ENCODE assay signal across 20 cellular contexts in the genomic region with DNA sequence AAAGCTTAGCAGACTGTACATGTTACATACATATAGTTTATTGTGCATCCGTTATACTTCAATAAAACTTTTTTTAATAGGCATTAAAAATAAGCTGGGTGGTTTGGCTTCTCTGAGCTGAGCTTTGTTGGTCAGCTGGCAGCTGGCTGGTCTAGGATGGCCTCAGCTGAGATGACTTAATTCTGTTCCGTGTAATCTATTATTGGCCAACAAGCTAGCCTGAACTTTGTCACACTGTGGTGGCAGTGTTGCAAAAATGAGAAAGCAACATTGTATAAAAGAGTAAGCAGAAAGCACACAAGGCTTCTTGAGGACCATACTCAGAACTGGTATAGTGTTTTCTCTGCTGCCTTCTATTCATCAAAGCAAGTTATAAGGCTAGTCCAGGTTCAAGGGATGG. TPM values are rescaled to one million over a fixed set of nuclear protein-coding genes. Genes with fewer than 3 reads are reported as not detected.
DNase-seq lines count a peak whose midpoint lies in the region; ATAC-seq and TF ChIP-seq lines count a peak whose summit lies in the region.
"Had no signal": no experiment of that assay in that cellular context is flagged by ENCODE, and none has a peak within 500 bp of the region (broad histone marks: within the 10 kb centered on the region; RNA-seq: fewer than 3 reads in every experiment).

No MANE protein-coding gene starts in this region.

- DNase-seq in GM23248 (peak; percentile 13), NOMO-1 treated with DMSO at 0.1 percent for 48 hours (lab: John Stamatoyannopoulos, UW; ENCODE audit: unreplicated experiment) (peak; percentile 46), left lobe of liver (ENCODE audit: low spot score) (peak; percentile 59), endodermal cell (no peak), GF-D8 (lab: John Stamatoyannopoulos, UW) (no peak)
- DNase-seq: H7, KG1, NCI-H1694, NCI-H2081 treated with DMSO at 0.1 percent for 48 hours, NCI-H446 treated with DMSO at 0.1 percent for 48 hours, NCI-H526 treated with DMSO at 0.1 percent for 48 hours, SJCRH30 had no signal

- no peak overlapping the region for H3K27ac ChIP-seq in GM23248
- peak overlapping the region; percentile 18 for H3K27ac ChIP-seq in neutrophil
- H3K27ac ChIP-seq in endodermal cell (ENCODE audit: low read depth, low read length) = no peak overlapping the region
- H3K27ac ChIP-seq: A549, HL-60, SJCRH30 had no signal

- H3F3A ChIP-seq in GM23248 (ENCODE audit: insufficient read depth) = no peaks in the 10 kb centered on the region

- H4K20me1 ChIP-seq in GM23248 (ENCODE audit: insufficient read depth) = no peaks in the 10 kb centered on the region

- ATAC-seq in left lobe of liver (peak; percentile 100), HG02571 (IDR thresholded peaks at IDR 0.05; ENCODE audit: unreplicated experiment) (no peak), GM21723 (IDR thresholded peaks at IDR 0.05; ENCODE audit: unreplicated experiment) (no peak)
- ATAC-seq: A549, Panc1 had no signal

- no peaks in the 10 kb centered on the region for H3K36me3 Mint-ChIP-seq in endodermal cell (ENCODE audit: low read depth)
- H3K36me3 Mint-ChIP-seq: CD14-positive monocyte had no signal

- no peaks in the 10 kb centered on the region for H3K27me3 ChIP-seq in GM23248 (replicated peaks; ENCODE audit: insufficient read depth)
- H3K27me3 ChIP-seq in neutrophil = no peaks in the 10 kb centered on the region
- H3K27me3 ChIP-seq in endodermal cell (ENCODE audit: control insufficient read depth, insufficient read depth, low read length, poor library complexity, severe bottlenecking) = no peaks in the 10 kb centered on the region
- H3K27me3 ChIP-seq: SJCRH30 had no signal

- H3K79me2 ChIP-seq in GM23248 (ENCODE audit: insufficient read depth) = no peaks in the 10 kb centered on the region

- H3K9me2 ChIP-seq in GM23248 (ENCODE audit: insufficient read depth) = no peaks in the 10 kb centered on the region

- in situ Hi-C loops in GM23248 (cut with MboI) = no loop called here

- H2AFZ ChIP-seq in GM23248 = no peak overlapping the region

- H3K4me1 Mint-ChIP-seq in endodermal cell = no peaks in the 10 kb centered on the region

- H3K36me3 ChIP-seq in GM23248 (ENCODE audit: low read depth) (no peaks in the 10 kb centered on the region), neutrophil (no peaks in the 10 kb centered on the region), endodermal cell (ENCODE audit: control insufficient read depth, insufficient read depth, low read length) (no peaks in the 10 kb centered on the region)
- H3K36me3 ChIP-seq: SJCRH30 had no signal

- peaks cover 17% of the 10 kb centered on the region for H3K9me3 Mint-ChIP-seq in endodermal cell

- H3K9ac ChIP-seq in GM23248 (no peak overlapping the region), endodermal cell (ENCODE audit: extremely low read depth, low read length, poor library complexity, severe bottlenecking) (no peak overlapping the region)

- no peaks in the 10 kb centered on the region for H3K27me3 Mint-ChIP-seq in endodermal cell (ENCODE audit: insufficient read depth)

- H3K4me2 ChIP-seq in GM23248 (ENCODE audit: unreplicated experiment) = no peak overlapping the region
- H3K4me2 ChIP-seq: A549 had no signal

- H3K4me1 ChIP-seq in GM23248 (ENCODE audit: insufficient read depth) (no peaks in the 10 kb centered on the region), neutrophil (ENCODE audit: control insufficient read depth in 1 of 2, insufficient read depth in 1 of 2, low read depth in 1 of 2, low read length in 1 of 2) (peaks cover 13 to 16% of the 10 kb centered on the region in 2 experiments), endodermal cell (ENCODE audit: control insufficient read depth, insufficient read depth, low read length) (no peaks in the 10 kb centered on the region)
- H3K4me1 ChIP-seq: A549, SJCRH30 had no signal

- 15 to 19% methylated on average over 2 of the region's 2 CpGs for WGBS in GM23248 (ENCODE audit: low coverage in 1 of 2, low lambda C conversion rate in 2 of 2, missing lambda C conversion rate in 2 of 2), 2 experiments
- 80 to 100% methylated on average over 1 to 2 of the region's 2 CpGs for WGBS in endodermal cell (ENCODE audit: insufficient coverage in 1 of 2, insufficient read length in 1 of 2), 2 experiments

- H3K9me3 ChIP-seq in GM23248 (ENCODE audit: low read depth) (no peaks in the 10 kb centered on the region), neutrophil (no peaks in the 10 kb centered on the region), endodermal cell (ENCODE audit: control insufficient read depth, low read length) (no peaks in the 10 kb centered on the region)
- H3K9me3 ChIP-seq: A549, SJCRH30 had no signal

- H3K4me3 ChIP-seq in GM23248 (no peak overlapping the region), neutrophil (ENCODE audit: low read depth in 1 of 2, low read length in 1 of 2) (no peak overlapping the region), endodermal cell (ENCODE audit: low read length) (no peak overlapping the region)
- H3K4me3 ChIP-seq: A549, SJCRH30 had no signal

- TF ChIP-seq CTCF in neutrophil (IDR thresholded peaks at IDR 0.05) (no peak), endodermal cell (conservative IDR thresholded peaks at IDR 0.05) (no peak)

- H3K4me3 Mint-ChIP-seq in endodermal cell = no peak overlapping the region
- H3K4me3 Mint-ChIP-seq: B cell, CD14-positive monocyte had no signal

- H3K27ac Mint-ChIP-seq in endodermal cell = no peak overlapping the region
- H3K27ac Mint-ChIP-seq: B cell, CD14-positive monocyte had no signal

RNA-seq across cellular contexts. Expression of gene CGGBP1, which starts 45.2 kb away (rescaled TPM):
- 51.1 and 54.9 TPM in 2 replicates for total RNA-seq in GM23248 (2014; rRNA removed; shearing (Covaris generic))
- polyA plus RNA-seq in GM23248 (2016; fragmentation: Nextera tagmentation; extraction: Ambion mirVana) = 59.0 and 61.4 TPM in 2 replicates
- total RNA-seq in left lobe of liver (22.6 TPM), endodermal cell (10 to 100 TPM; 81.5 to 96.3 TPM)
- 108 TPM for polyA plus RNA-seq in endodermal cell (2013, experiment 1 of 2)
- 98.1 TPM for polyA plus RNA-seq in endodermal cell (2013, experiment 2 of 2)

RNA-seq across cellular contexts. Expression of gene ZNF654, which starts 45.5 kb away (rescaled TPM):
- 15.8 and 22.4 TPM in 2 replicates for total RNA-seq in GM23248 (2014; rRNA removed; shearing (Covaris generic))
- 11.6 and 14.3 TPM in 2 replicates for polyA plus RNA-seq in GM23248 (2016; fragmentation: Nextera tagmentation; extraction: Ambion mirVana)
- total RNA-seq in left lobe of liver = 7.2 TPM
- total RNA-seq in endodermal cell = 10 to 100 TPM in 1 of 2 donors, 1 to 10 TPM in 1; 7.3 to 10.6 TPM
- polyA plus RNA-seq in endodermal cell (2013, experiment 1 of 2) = 8.5 TPM
- 8.2 TPM for polyA plus RNA-seq in endodermal cell (2013, experiment 2 of 2)

Comparison
In these comparisons a context has a peak if more than half of its experiments do, and no peak if none do; other contexts are left out.
1. DNase-seq: peak in GM23248 (single experiment), NOMO-1 treated with DMSO at 0.1 percent for 48 hours (single experiment) and left lobe of liver (single experiment); none in endodermal cell (single experiment) and GF-D8 (single experiment).